In genomic region chr20:51727872-51728271, GRCh38 we compare ENCODE assay signal across 2 cellular contexts.
TF ChIP-seq lines count a peak whose summit lies in the region.

No MANE protein-coding gene starts in this region.

TF ChIP-seq in HepG2, 621 proteins besides CTCF, POLR2A, EP300 and RAD21:
- no peak for TF ChIP-seq NCOA1 (CRISPR knock-in tag; IDR thresholded peaks at IDR 0.05)
- no peak for TF ChIP-seq ZFP82 (CRISPR knock-in tag; IDR thresholded peaks at IDR 0.05; ENCODE audit: borderline replicate concordance)
- no peak for TF ChIP-seq TBX2 (CRISPR knock-in tag; IDR thresholded peaks at IDR 0.05; ENCODE audit: borderline replicate concordance)
- TF ChIP-seq NFYB (CRISPR knock-in tag; IDR thresholded peaks at IDR 0.05) = 0 out of 2 replicates have a peak, but pooled peaks have one; percentile 24
- TF ChIP-seq, protein P1, sequence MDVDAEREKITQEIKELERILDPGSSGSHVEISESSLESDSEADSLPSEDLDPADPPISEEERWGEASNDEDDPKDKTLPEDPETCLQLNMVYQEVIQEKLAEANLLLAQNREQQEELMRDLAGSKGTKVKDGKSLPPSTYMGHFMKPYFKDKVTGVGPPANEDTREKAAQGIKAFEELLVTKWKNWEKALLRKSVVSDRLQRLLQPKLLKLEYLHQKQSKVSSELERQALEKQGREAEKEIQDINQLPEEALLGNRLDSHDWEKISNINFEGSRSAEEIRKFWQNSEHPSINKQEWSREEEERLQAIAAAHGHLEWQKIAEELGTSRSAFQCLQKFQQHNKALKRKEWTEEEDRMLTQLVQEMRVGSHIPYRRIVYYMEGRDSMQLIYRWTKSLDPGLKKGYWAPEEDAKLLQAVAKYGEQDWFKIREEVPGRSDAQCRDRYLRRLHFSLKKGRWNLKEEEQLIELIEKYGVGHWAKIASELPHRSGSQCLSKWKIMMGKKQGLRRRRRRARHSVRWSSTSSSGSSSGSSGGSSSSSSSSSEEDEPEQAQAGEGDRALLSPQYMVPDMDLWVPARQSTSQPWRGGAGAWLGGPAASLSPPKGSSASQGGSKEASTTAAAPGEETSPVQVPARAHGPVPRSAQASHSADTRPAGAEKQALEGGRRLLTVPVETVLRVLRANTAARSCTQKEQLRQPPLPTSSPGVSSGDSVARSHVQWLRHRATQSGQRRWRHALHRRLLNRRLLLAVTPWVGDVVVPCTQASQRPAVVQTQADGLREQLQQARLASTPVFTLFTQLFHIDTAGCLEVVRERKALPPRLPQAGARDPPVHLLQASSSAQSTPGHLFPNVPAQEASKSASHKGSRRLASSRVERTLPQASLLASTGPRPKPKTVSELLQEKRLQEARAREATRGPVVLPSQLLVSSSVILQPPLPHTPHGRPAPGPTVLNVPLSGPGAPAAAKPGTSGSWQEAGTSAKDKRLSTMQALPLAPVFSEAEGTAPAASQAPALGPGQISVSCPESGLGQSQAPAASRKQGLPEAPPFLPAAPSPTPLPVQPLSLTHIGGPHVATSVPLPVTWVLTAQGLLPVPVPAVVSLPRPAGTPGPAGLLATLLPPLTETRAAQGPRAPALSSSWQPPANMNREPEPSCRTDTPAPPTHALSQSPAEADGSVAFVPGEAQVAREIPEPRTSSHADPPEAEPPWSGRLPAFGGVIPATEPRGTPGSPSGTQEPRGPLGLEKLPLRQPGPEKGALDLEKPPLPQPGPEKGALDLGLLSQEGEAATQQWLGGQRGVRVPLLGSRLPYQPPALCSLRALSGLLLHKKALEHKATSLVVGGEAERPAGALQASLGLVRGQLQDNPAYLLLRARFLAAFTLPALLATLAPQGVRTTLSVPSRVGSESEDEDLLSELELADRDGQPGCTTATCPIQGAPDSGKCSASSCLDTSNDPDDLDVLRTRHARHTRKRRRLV (CRISPR knock-in tag; IDR thresholded peaks at IDR 0.05) = no peak
- no peak for TF ChIP-seq MYC (CRISPR knock-in tag; IDR thresholded peaks at IDR 0.05; ENCODE audit: borderline replicate concordance)
- TF ChIP-seq PHF8 (CRISPR knock-in tag; IDR thresholded peaks at IDR 0.05) = no peak
- no peak for TF ChIP-seq ZNF138 (CRISPR knock-in tag; IDR thresholded peaks at IDR 0.05; ENCODE audit: low read depth)

TF ChIP-seq in K562, 482 proteins besides CTCF, POLR2A, EP300 and RAD21:
- no peak for TF ChIP-seq BRF1 (IDR thresholded peaks at IDR 0.05; ENCODE audit: borderline replicate concordance, extremely low read depth, insufficient read length)
- peak in 1 of 3 experiments; percentile 10; a peak in 1 of 6 replicates for TF ChIP-seq ZBTB11 (CRISPR knock-in tag; IDR thresholded peaks at IDR 0.05)
- peak; percentile 68 for TF ChIP-seq NFYB (IDR thresholded peaks at IDR 0.05; ENCODE audit: extremely low read depth, insufficient read length)
- TF ChIP-seq NFRKB (IDR thresholded peaks at IDR 0.05; ENCODE audit: low read depth) = no peak
